In genomic region chr4:155672342-155672741, GRCh38 we compare ENCODE assay signal across 1 cellular context.
TF ChIP-seq lines count a peak whose summit lies in the region.

No MANE protein-coding gene starts in this region.

TF ChIP-seq in HEK293, 187 proteins besides CTCF, POLR2A, EP300 and RAD21 (continued from another document):
- peak; percentile 28; the same call in 1 of the 2 replicates for TF ChIP-seq PRDM6 (tag by site-specific recombination; IDR thresholded peaks at IDR 0.05)
